11 cellular contexts compared by ENCODE assay signal in genomic region chr1:147717051-147717705, GRCh38. TPM values are rescaled to one million over a fixed set of nuclear protein-coding genes. Genes with fewer than 3 reads are reported as not detected.
DNase-seq lines count a peak whose midpoint lies in the region; ATAC-seq and TF ChIP-seq lines count a peak whose summit lies in the region.
"Had no signal": no experiment of that assay in that cellular context is flagged by ENCODE, and none has a peak within 500 bp of the region (broad histone marks: within the 10 kb centered on the region; RNA-seq: fewer than 3 reads in every experiment).

No MANE protein-coding gene starts in this region.

- peaks cover 25% of the 10 kb centered on the region for H3K9me3 ChIP-seq in BLaER1
- no peaks in the 10 kb centered on the region for H3K9me3 ChIP-seq in aorta (ENCODE audit: control insufficient read depth, low read length)

- H3K36me3 ChIP-seq in BLaER1 (no peaks in the 10 kb centered on the region), aorta (ENCODE audit: control insufficient read depth in 1 of 2, insufficient read depth in 2 of 2, low read length in 1 of 2) (no peaks in the 10 kb centered on the region)

- peaks cover 0 to 12% (median 0%) of the 10 kb centered on the region in 9 donors for H3K9me3 Mint-ChIP-seq in naive thymus-derived CD8-positive, alpha-beta T cell

- TF ChIP-seq RAD21 in Ishikawa (IDR thresholded peaks at IDR 0.05; ENCODE audit: low read depth) = no peak

- peak; percentile 88 for DNase-seq in RWPE1 (ENCODE audit: low spot score)
- DNase-seq in kidney glomerular epithelial cell (lab: John Stamatoyannopoulos, UW) = peak; percentile 97
- no peak for DNase-seq in aorta
- no peak for DNase-seq in GM03348 (ENCODE audit: low spot score)
- DNase-seq in naive thymus-derived CD8-positive, alpha-beta T cell = no peak
- DNase-seq in cardiac septum (ENCODE audit: low spot score) = no peak
- DNase-seq: activated naive CD4-positive, alpha-beta T cell; stimulated activated naive CD4-positive, alpha-beta T cell had no signal

- H3K27me3 Mint-ChIP-seq in naive thymus-derived CD8-positive, alpha-beta T cell = peaks cover 10 to 56% (median 42%) of the 10 kb centered on the region in 5 donors

- H3K27ac Mint-ChIP-seq in naive thymus-derived CD8-positive, alpha-beta T cell = peak overlapping the region in 2 of 10 donors; percentile 7 to 67

- no peaks in the 10 kb centered on the region for H4K20me1 ChIP-seq in BLaER1

- H3K36me3 Mint-ChIP-seq in naive thymus-derived CD8-positive, alpha-beta T cell = peaks cover 0 to 6% (median 5%) of the 10 kb centered on the region in 3 donors

- H3K4me3 Mint-ChIP-seq in naive thymus-derived CD8-positive, alpha-beta T cell = peak overlapping the region in 1 of 10 donors; percentile 29

- intact Hi-C loops in aorta (cut with DNase I) (no loop called here), cardiac septum (cut with DNase I) (no loop called here)

- TF ChIP-seq EP300 in Ishikawa (IDR thresholded peaks at IDR 0.05; ENCODE audit: borderline replicate concordance) = peak; percentile 83

- H3K4me3 ChIP-seq in BLaER1 (no peak overlapping the region), aorta (ENCODE audit: low read length in 2 of 2) (no peak overlapping the region)

- no peak for ATAC-seq in aorta (ENCODE audit: low FRiP score)
- no peak for ATAC-seq in naive thymus-derived CD8-positive, alpha-beta T cell

- no peak for TF ChIP-seq CTCF in RWPE1 (conservative IDR thresholded peaks at IDR 0.05; ENCODE audit: low read depth)

- H3K4me1 ChIP-seq in BLaER1 = peaks cover 22% of the 10 kb centered on the region
- H3K4me1 ChIP-seq in aorta (ENCODE audit: control insufficient read depth in 1 of 2, insufficient read depth in 2 of 2, low read length in 2 of 2) = no peaks in the 10 kb centered on the region

- H3K4me2 ChIP-seq in BLaER1 = peak overlapping the region; percentile 69

- peak overlapping the region; percentile 16; the same call in 1 of the 2 replicates for H3K27ac ChIP-seq in BLaER1
- peak overlapping the region; percentile 26; the same call in 1 of the 2 replicates for H3K27ac ChIP-seq in RWPE1
- no peak overlapping the region for H3K27ac ChIP-seq in aorta (ENCODE audit: low read depth in 1 of 2, low read length in 2 of 2)

- H3K27me3 ChIP-seq in BLaER1 (no peaks in the 10 kb centered on the region), aorta (ENCODE audit: control insufficient read depth in 1 of 2, insufficient read depth in 2 of 2, low read length in 1 of 2) (no peaks in the 10 kb centered on the region)

- no peak overlapping the region for H3K9ac ChIP-seq in BLaER1

- 90 to 93% methylated on average over 6 of the region's 6 CpGs for WGBS in aorta, 2 donors

- POLR2A ChIA-PET in RWPE1 (lab: Yijun Ruan, JAX; ENCODE audit: low non-redundant PET) = no interaction called here
- POLR2A ChIA-PET in naive thymus-derived CD8-positive, alpha-beta T cell (lab: Charles Lee) = no interaction called here

- CTCF ChIA-PET in RWPE1 (lab: Yijun Ruan, JAX) = no interaction called here

- H3K4me1 Mint-ChIP-seq in naive thymus-derived CD8-positive, alpha-beta T cell = peaks cover 0 to 10% (median under 1%) of the 10 kb centered on the region in 4 donors

TF ChIP-seq in Ishikawa, 13 proteins besides CTCF, POLR2A, EP300 and RAD21:
- TF ChIP-seq CEBPB (IDR thresholded peaks at IDR 0.05) (peak; percentile 49; the same call in 1 of the 2 replicates), FOXM1 (IDR thresholded peaks at IDR 0.05; ENCODE audit: borderline replicate concordance, low read depth) (peak; percentile 67; the same call in 1 of the 2 replicates), ZBTB7A (IDR thresholded peaks at IDR 0.05; ENCODE audit: low read depth) (no peak), TEAD4 (IDR thresholded peaks at IDR 0.05) (peak; percentile 75), YY1 (IDR thresholded peaks at IDR 0.05; ENCODE audit: low read depth) (0 out of 2 replicates have a peak, but pooled peaks have one; percentile 33), TAF1 (IDR thresholded peaks at IDR 0.05; ENCODE audit: low read depth) (no peak), TCF12 (IDR thresholded peaks at IDR 0.05; ENCODE audit: low read depth) (peak; percentile 83), NFIC (IDR thresholded peaks at IDR 0.05) (peak; percentile 94)
- TF ChIP-seq, protein P1, sequence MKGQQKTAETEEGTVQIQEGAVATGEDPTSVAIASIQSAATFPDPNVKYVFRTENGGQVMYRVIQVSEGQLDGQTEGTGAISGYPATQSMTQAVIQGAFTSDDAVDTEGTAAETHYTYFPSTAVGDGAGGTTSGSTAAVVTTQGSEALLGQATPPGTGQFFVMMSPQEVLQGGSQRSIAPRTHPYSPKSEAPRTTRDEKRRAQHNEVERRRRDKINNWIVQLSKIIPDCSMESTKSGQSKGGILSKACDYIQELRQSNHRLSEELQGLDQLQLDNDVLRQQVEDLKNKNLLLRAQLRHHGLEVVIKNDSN (IDR thresholded peaks at IDR 0.05) = peak; percentile 36; the same call in 1 of the 2 replicates
- TF ChIP-seq, protein P2, sequence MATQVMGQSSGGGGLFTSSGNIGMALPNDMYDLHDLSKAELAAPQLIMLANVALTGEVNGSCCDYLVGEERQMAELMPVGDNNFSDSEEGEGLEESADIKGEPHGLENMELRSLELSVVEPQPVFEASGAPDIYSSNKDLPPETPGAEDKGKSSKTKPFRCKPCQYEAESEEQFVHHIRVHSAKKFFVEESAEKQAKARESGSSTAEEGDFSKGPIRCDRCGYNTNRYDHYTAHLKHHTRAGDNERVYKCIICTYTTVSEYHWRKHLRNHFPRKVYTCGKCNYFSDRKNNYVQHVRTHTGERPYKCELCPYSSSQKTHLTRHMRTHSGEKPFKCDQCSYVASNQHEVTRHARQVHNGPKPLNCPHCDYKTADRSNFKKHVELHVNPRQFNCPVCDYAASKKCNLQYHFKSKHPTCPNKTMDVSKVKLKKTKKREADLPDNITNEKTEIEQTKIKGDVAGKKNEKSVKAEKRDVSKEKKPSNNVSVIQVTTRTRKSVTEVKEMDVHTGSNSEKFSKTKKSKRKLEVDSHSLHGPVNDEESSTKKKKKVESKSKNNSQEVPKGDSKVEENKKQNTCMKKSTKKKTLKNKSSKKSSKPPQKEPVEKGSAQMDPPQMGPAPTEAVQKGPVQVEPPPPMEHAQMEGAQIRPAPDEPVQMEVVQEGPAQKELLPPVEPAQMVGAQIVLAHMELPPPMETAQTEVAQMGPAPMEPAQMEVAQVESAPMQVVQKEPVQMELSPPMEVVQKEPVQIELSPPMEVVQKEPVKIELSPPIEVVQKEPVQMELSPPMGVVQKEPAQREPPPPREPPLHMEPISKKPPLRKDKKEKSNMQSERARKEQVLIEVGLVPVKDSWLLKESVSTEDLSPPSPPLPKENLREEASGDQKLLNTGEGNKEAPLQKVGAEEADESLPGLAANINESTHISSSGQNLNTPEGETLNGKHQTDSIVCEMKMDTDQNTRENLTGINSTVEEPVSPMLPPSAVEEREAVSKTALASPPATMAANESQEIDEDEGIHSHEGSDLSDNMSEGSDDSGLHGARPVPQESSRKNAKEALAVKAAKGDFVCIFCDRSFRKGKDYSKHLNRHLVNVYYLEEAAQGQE (IDR thresholded peaks at IDR 0.05; ENCODE audit: low read depth) = no peak

RNA-seq across cellular contexts. Expression of gene GJA5, which starts 43.2 kb away (rescaled TPM):
- total RNA-seq in aorta (10 to 100 TPM; 59.1 to 77.2 TPM), cardiac septum (9.9 TPM)
- 10 to 100 TPM in 1 of 2 donors, 1 to 10 TPM in 1; 7.5 to 17.6 TPM for polyA plus RNA-seq in aorta
- not detected for total RNA-seq in naive thymus-derived CD8-positive, alpha-beta T cell
- not detected for polyA plus RNA-seq in naive thymus-derived CD8-positive, alpha-beta T cell
- total RNA-seq: T-helper 2 cell treated with Interferon-gamma antibody and Interleukin-4, amounts not matched to agents 100 ng/mL and 5 ng/mL, for 36 hours had no signal

RNA-seq across cellular contexts. Expression of gene ACP6, which starts 46.9 kb away (rescaled TPM):
- total RNA-seq in aorta = 10 to 100 TPM; 13.4 to 15.6 TPM
- polyA plus RNA-seq in aorta = 10 to 100 TPM in 1 of 2 donors, 1 to 10 TPM in 1; 5.9 to 24.0 TPM
- 10 to 100 TPM; 17.5 TPM for total RNA-seq in naive thymus-derived CD8-positive, alpha-beta T cell
- 10 to 100 TPM; 11.3 to 20.2 (median 11.3) TPM for polyA plus RNA-seq in naive thymus-derived CD8-positive, alpha-beta T cell
- 10.9 TPM for total RNA-seq in cardiac septum

Comparison
In these comparisons a context has a peak if more than half of its experiments do, and no peak if none do; other contexts are left out.
1. H3K27ac ChIP-seq: peak in BLaER1 (single experiment) and RWPE1 (single experiment); none in aorta (0 of 2).
2. DNase-seq: peak in RWPE1 (single experiment) and kidney glomerular epithelial cell (single experiment); none in aorta (0 of 2), GM03348 (single experiment), naive thymus-derived CD8-positive, alpha-beta T cell (0 of 10) and cardiac septum (single experiment).
3. RNA of gene GJA5, which starts 43.2 kb away (total RNA-seq): 59.1 to 77.2 TPM in aorta and 9.9 TPM in cardiac septum (single experiment); not detected in naive thymus-derived CD8-positive, alpha-beta T cell; every median in the first group is over 10 times any median in the second.